13 cellular contexts compared by ENCODE assay signal in the genomic region with DNA sequence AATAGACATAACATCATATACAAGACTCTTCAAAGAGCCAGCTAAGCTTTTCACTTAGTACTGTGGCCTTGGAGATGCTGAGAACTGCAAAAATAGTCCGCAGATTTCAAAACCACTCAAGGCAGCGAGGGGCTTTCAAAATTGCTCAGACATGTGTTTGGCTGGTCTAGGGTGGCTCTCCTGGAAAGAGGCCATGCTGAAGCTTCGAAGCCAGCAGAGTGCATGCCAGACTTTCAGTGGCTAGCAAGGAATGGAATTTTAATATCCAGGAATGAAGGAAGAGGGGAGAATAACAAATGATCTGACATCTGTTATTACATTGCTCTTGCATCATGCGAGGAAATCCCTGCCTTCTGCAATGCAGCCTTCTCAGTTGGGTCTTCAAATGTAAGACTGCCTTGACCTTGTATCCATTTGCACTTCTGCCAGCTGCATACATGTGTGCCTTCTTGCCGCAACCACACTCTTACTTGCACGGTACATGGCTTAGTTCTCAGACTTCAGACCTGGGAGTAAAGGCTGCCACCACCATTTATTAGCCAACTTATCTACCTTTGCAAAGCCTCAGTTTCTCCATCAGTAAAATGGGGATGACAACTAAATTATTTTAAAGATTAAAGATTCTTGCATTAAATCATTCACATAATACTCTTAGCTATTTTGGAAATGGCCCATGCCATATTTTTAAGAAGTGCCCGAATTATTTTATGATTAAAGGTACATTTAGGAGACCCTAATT. TPM values are rescaled to one million over a fixed set of nuclear protein-coding genes. Genes with fewer than 3 reads are reported as not detected.
A peak's percentile ranks its signal among the peaks of the same experiment; 100 is the strongest.
DNase-seq lines count a peak whose midpoint lies in the region; ATAC-seq and TF ChIP-seq lines count a peak whose summit lies in the region.
"Had no signal": no experiment of that assay in that cellular context is flagged by ENCODE, and none has a peak within 500 bp of the region (broad histone marks: within the 10 kb centered on the region; RNA-seq: fewer than 3 reads in every experiment).

No MANE protein-coding gene starts in this region.

- H3K36me3 ChIP-seq in CD4-positive, alpha-beta memory T cell (ENCODE audit: insufficient read depth, low read length): no peaks in the 10 kb centered on the region
- H3K36me3 ChIP-seq: BLaER1 had no signal

- no peak for TF ChIP-seq CTCF in AG04449 (IDR thresholded peaks at IDR 0.05; ENCODE audit: insufficient read depth, low read length, missing control alignments)

- H3K9me3 ChIP-seq in CD4-positive, alpha-beta memory T cell (ENCODE audit: control insufficient read depth in 1 of 2, low read length in 2 of 2): no peaks in the 10 kb centered on the region
- H3K9me3 ChIP-seq: BLaER1 had no signal

- peaks cover 2 to 6% of the 10 kb centered on the region in 2 donors for H3K27me3 Mint-ChIP-seq in CD4-positive, alpha-beta memory T cell

- peak; percentile 40 for DNase-seq in AG04449 (ENCODE audit: low read depth, low spot score)
- peak; percentile 55 for DNase-seq in LoVo (ENCODE audit: low spot score)
- peak; percentile 96 for DNase-seq in dedifferentiated amniotic fluid mesenchymal stem cell (ENCODE audit: extremely low spot score)
- DNase-seq in midbrain (lab: John Stamatoyannopoulos, UW): peak; percentile 43
- DNase-seq in NOMO-1 treated with DMSO at 0.1 percent for 48 hours (lab: John Stamatoyannopoulos, UW; ENCODE audit: unreplicated experiment): no peak
- no peak for DNase-seq in CD4-positive, alpha-beta memory T cell
- DNase-seq: NCI-H1694; stimulated activated CD4-positive, alpha-beta T cell treated with anti-CD3 and anti-CD28 coated beads, Interleukin-4, amount 100 ng/mL, for 24 hours had no signal

- H3K4me3 ChIP-seq in AG04449 (ENCODE audit: low read depth, low read length): no peak overlapping the region
- H3K4me3 ChIP-seq in CD4-positive, alpha-beta memory T cell (ENCODE audit: low read length in 2 of 2): no peak overlapping the region
- H3K4me3 ChIP-seq: BLaER1 had no signal

- no peaks in the 10 kb centered on the region for H3K36me3 Mint-ChIP-seq in CD4-positive, alpha-beta memory T cell

- CTCF ChIA-PET in AG04449 (lab: Yijun Ruan, JAX): no interaction called here
- CTCF ChIA-PET in CD4-positive, alpha-beta memory T cell (lab: Charles Lee; ENCODE audit: partially characterized antibody): no interaction called here

- no peaks in the 10 kb centered on the region for H3K27me3 ChIP-seq in CD4-positive, alpha-beta memory T cell (ENCODE audit: insufficient read depth, low read length)
- H3K27me3 ChIP-seq: BLaER1 had no signal

- ATAC-seq in HG03196 (IDR thresholded peaks at IDR 0.05; ENCODE audit: unreplicated experiment): no peak
- no peak for ATAC-seq in GM18909 (IDR thresholded peaks at IDR 0.05; ENCODE audit: poor library complexity, unreplicated experiment)
- ATAC-seq: activated T-helper 17 cell treated with anti-CD3 and anti-CD28 coated beads, Interleukin-2, amount 50 U/mL, for 72 hours had no signal

- no peaks in the 10 kb centered on the region for H3K4me1 Mint-ChIP-seq in CD4-positive, alpha-beta memory T cell
- H3K4me1 Mint-ChIP-seq: activated T-helper 17 cell treated with anti-CD3 and anti-CD28 coated beads, Interleukin-2, amount 50 U/mL, for 72 hours had no signal

- POLR2A ChIA-PET in AG04449 (lab: Yijun Ruan, JAX): no interaction called here
- POLR2A ChIA-PET in CD4-positive, alpha-beta memory T cell (lab: Charles Lee; ENCODE audit: partially characterized antibody): no interaction called here

- no peak overlapping the region for H3K27ac Mint-ChIP-seq in CD4-positive, alpha-beta memory T cell
- H3K27ac Mint-ChIP-seq: activated T-helper 17 cell treated with anti-CD3 and anti-CD28 coated beads, Interleukin-2, amount 50 U/mL, for 72 hours had no signal

- no peak overlapping the region for H3K4me3 Mint-ChIP-seq in CD4-positive, alpha-beta memory T cell
- H3K4me3 Mint-ChIP-seq: activated T-helper 17 cell treated with anti-CD3 and anti-CD28 coated beads, Interleukin-2, amount 50 U/mL, for 72 hours had no signal

- H3K9me3 Mint-ChIP-seq in CD4-positive, alpha-beta memory T cell: no peaks in the 10 kb centered on the region
- H3K9me3 Mint-ChIP-seq: activated T-helper 17 cell treated with anti-CD3 and anti-CD28 coated beads, Interleukin-2, amount 50 U/mL, for 72 hours had no signal

- no peaks in the 10 kb centered on the region for H3K4me1 ChIP-seq in CD4-positive, alpha-beta memory T cell (ENCODE audit: insufficient read depth, low read length)
- H3K4me1 ChIP-seq: BLaER1 had no signal

- H3K27ac ChIP-seq in CD4-positive, alpha-beta memory T cell (ENCODE audit: low read depth, low read length): no peak overlapping the region
- H3K27ac ChIP-seq: BLaER1, VCaP had no signal

- intact Hi-C loops in CD4-positive, alpha-beta memory T cell (cut with micrococcal nuclease): no loop called here

RNA-seq across cellular contexts. Expression of a gene that starts 55.9 kb away (rescaled TPM):
- not detected for total RNA-seq in CD4-positive, alpha-beta memory T cell
- polyA plus RNA-seq in CD4-positive, alpha-beta memory T cell: not detected

Comparison
In these comparisons a context has a peak if more than half of its experiments do, and no peak if none do; other contexts are left out.
1. DNase-seq: peak in AG04449 (single experiment), LoVo (single experiment), dedifferentiated amniotic fluid mesenchymal stem cell (single experiment) and midbrain (single experiment); none in NOMO-1 treated with DMSO at 0.1 percent for 48 hours (single experiment) and CD4-positive, alpha-beta memory T cell (0 of 5).